ENCODE assay signal across 27 cellular contexts in genomic region chr13:29921542-29921941, GRCh38.
"Had no signal": no experiment of that assay in that cellular context is flagged by ENCODE, and none has a peak within 500 bp of the region (broad histone marks: within the 10 kb centered on the region; RNA-seq: fewer than 3 reads in every experiment).

No MANE protein-coding gene starts in this region.

- H2AFZ ChIP-seq: parathyroid adenoma had no signal

- H3K27me3 ChIP-seq: cardiac muscle cell, dorsolateral prefrontal cortex, stomach, thyroid gland, upper lobe of right lung had no signal

- ATAC-seq: activated T-cell treated with anti-CD3 and anti-CD28 coated beads, Interleukin-2, amount 50 U/mL, for 4 hours; activated T-helper 17 cell treated with anti-CD3 and anti-CD28 coated beads, Interleukin-2, amount 50 U/mL, for 72 hours; naive thymus-derived CD8-positive, alpha-beta T cell; psoas muscle; stimulated activated naive B cell treated with anti-CD40 and anti-IgM and Interleukin-4, amounts not matched to agents 10 μg/mL and 1 μg/mL and 100 μg/mL, for 72 hours; T-cell; upper lobe of right lung had no signal

- H3K4me3 ChIP-seq: cardiac muscle cell, coronary artery, dorsolateral prefrontal cortex, psoas muscle, stomach, thyroid gland, upper lobe of right lung had no signal

- FAIRE-seq: kidney had no signal

- H3K36me3 ChIP-seq: cardiac muscle cell, stomach, thyroid gland, upper lobe of right lung had no signal

- H3K9ac ChIP-seq: parathyroid adenoma had no signal

- H3K9me3 ChIP-seq: psoas muscle, stomach, thyroid gland, upper lobe of right lung had no signal

- DNase-seq: activated CD4-positive, alpha-beta memory T cell treated with anti-CD3 and anti-CD28 coated beads for 36 hours; activated CD4-positive, alpha-beta T cell treated with anti-CD3 and anti-CD28 coated beads, Interleukin-2, amount 10 ng/mL, durations not matched to agents 24 days and 14 days; activated T-cell treated with anti-CD3 and anti-CD28 coated beads, Interleukin-2, amount 50 U/mL, for 4 hours; aorta; cerebellar nuclear complex; dorsolateral prefrontal cortex; effector memory CD4-positive, alpha-beta T cell; head of caudate nucleus; hypothalamus; immature natural killer cell; kidney; left colon; midbrain; naive thymus-derived CD8-positive, alpha-beta T cell; occipital lobe; psoas muscle; stimulated activated CD4-positive, alpha-beta T cell treated with anti-CD3 and anti-CD28 coated beads, Interleukin-15, amount 100 ng/mL, for 24 hours; stimulated activated CD4-positive, alpha-beta T cell treated with anti-CD3 and anti-CD28 coated beads, Interleukin-2, amount 100 ng/mL, for 24 hours; stimulated activated naive B cell treated with anti-CD40 and anti-IgM and Interleukin-4, amounts not matched to agents 10 μg/mL and 1 μg/mL and 100 μg/mL, for 72 hours; stomach; T-cell; thyroid gland; upper lobe of right lung had no signal

- H3K79me2 ChIP-seq: parathyroid adenoma had no signal

- H3K27ac ChIP-seq: cardiac muscle cell, dorsolateral prefrontal cortex, parathyroid adenoma, psoas muscle had no signal
